13 cellular contexts compared by ENCODE assay signal in genomic region chr11:29272019-29272654, GRCh38.
DNase-seq lines count a peak whose midpoint lies in the region; ATAC-seq and TF ChIP-seq lines count a peak whose summit lies in the region.
"Had no signal": no experiment of that assay in that cellular context is flagged by ENCODE, and none has a peak within 500 bp of the region (broad histone marks: within the 10 kb centered on the region; RNA-seq: fewer than 3 reads in every experiment).

No MANE protein-coding gene starts in this region.

- TF ChIP-seq CTCF in Panc1 (IDR thresholded peaks at IDR 0.05) (peak; percentile 30; the same call in 1 of the 2 replicates), progenitor cell of endocrine pancreas (IDR thresholded peaks at IDR 0.05; ENCODE audit: unreplicated experiment) (peak; percentile 28)

- intact Hi-C loops in Panc1 (cut with micrococcal nuclease; ENCODE audit: unreplicated experiment) = no loop called here

- ATAC-seq in Panc1 = no peak
- no peak for ATAC-seq in HG03097 (IDR thresholded peaks at IDR 0.05; ENCODE audit: low FRiP score, unreplicated experiment)
- ATAC-seq in GM19324 (IDR thresholded peaks at IDR 0.05; ENCODE audit: low FRiP score, unreplicated experiment) = no peak
- ATAC-seq: activated naive CD8-positive, alpha-beta T cell treated with anti-CD3 and anti-CD28 coated beads, Interleukin-2, amount 50 U/mL, for 24 hours; heart right ventricle; natural killer cell had no signal

- H3K4me3 Mint-ChIP-seq in progenitor cell of endocrine pancreas (ENCODE audit: low read depth) = no peak overlapping the region
- H3K4me3 Mint-ChIP-seq: activated naive CD8-positive, alpha-beta T cell treated with anti-CD3 and anti-CD28 coated beads, Interleukin-2, amount 50 U/mL, for 24 hours; natural killer cell had no signal

- no peaks in the 10 kb centered on the region for H3K4me1 ChIP-seq in Panc1 (ENCODE audit: control insufficient read depth, insufficient read depth, low read length)
- H3K4me1 ChIP-seq: heart right ventricle had no signal

- no peak overlapping the region for H3K4me3 ChIP-seq in Panc1 (ENCODE audit: low read depth in 2 of 2, low read length in 2 of 2)
- H3K4me3 ChIP-seq: heart right ventricle had no signal

- H3K4me1 Mint-ChIP-seq in progenitor cell of endocrine pancreas (ENCODE audit: low read depth) = peaks cover 1% of the 10 kb centered on the region
- H3K4me1 Mint-ChIP-seq: activated naive CD8-positive, alpha-beta T cell treated with anti-CD3 and anti-CD28 coated beads, Interleukin-2, amount 50 U/mL, for 24 hours; natural killer cell had no signal

- no peak overlapping the region for H3K27ac ChIP-seq in Panc1 (ENCODE audit: low read length)
- H3K27ac ChIP-seq: heart right ventricle had no signal

- H3K9me3 Mint-ChIP-seq in progenitor cell of endocrine pancreas (ENCODE audit: low read depth) = no peaks in the 10 kb centered on the region

- CTCF ChIA-PET in Panc1 (lab: Charles Lee) = interaction anchor here (0.5 kb wide), 1 partner anchor 64 kb away, joined by 4 read pairs; no protein-coding TSS in a partner anchor

- no peaks in the 10 kb centered on the region for H3K36me3 Mint-ChIP-seq in progenitor cell of endocrine pancreas (ENCODE audit: insufficient read depth)
- H3K36me3 Mint-ChIP-seq: natural killer cell had no signal

- POLR2A ChIA-PET in Panc1 (lab: Charles Lee) = no interaction called here

- no peak overlapping the region for H3K27ac Mint-ChIP-seq in progenitor cell of endocrine pancreas
- H3K27ac Mint-ChIP-seq: activated naive CD8-positive, alpha-beta T cell treated with anti-CD3 and anti-CD28 coated beads, Interleukin-2, amount 50 U/mL, for 24 hours; natural killer cell had no signal

- H3K27me3 Mint-ChIP-seq in progenitor cell of endocrine pancreas = no peaks in the 10 kb centered on the region
- H3K27me3 Mint-ChIP-seq: activated naive CD8-positive, alpha-beta T cell treated with anti-CD3 and anti-CD28 coated beads, Interleukin-2, amount 50 U/mL, for 24 hours had no signal

- no peaks in the 10 kb centered on the region for H3K9me3 ChIP-seq in Panc1 (ENCODE audit: control insufficient read depth, insufficient read depth, low read depth, low read length)
- H3K9me3 ChIP-seq: heart right ventricle had no signal

- BruUV-seq in Panc1 (replicated peaks; lab: Mats Ljungman, UMichigan) = no TSS peak

- in situ Hi-C loops in Panc1 (cut with HindIII; ENCODE audit: low pct_unique_long_range_greater_than_20kb, low sequenced_read_pairs) = no loop called here

- H3K27me3 ChIP-seq in Panc1 (ENCODE audit: control insufficient read depth, insufficient read depth, low read length) = no peaks in the 10 kb centered on the region
- H3K27me3 ChIP-seq: heart right ventricle had no signal

- peak; percentile 57 for DNase-seq in GM03348 (ENCODE audit: low spot score)
- no peak for DNase-seq in Panc1 (ENCODE audit: low read depth, low spot score)
- peak; percentile 34 for DNase-seq in fibroblast of gingiva (ENCODE audit: low read depth)
- DNase-seq in progenitor cell of endocrine pancreas (ENCODE audit: low spot score, unreplicated experiment) = no peak
- DNase-seq in NCI-H510A (lab: John Stamatoyannopoulos, UW) = no peak
- no peak for DNase-seq in activated CD4-positive, CD25-positive, alpha-beta regulatory T cell treated with anti-CD3 and anti-CD28 coated beads, Interleukin-2, amount 50 U/mL, for 72 hours
- DNase-seq: activated CD4-positive, alpha-beta T cell treated with anti-CD3 and anti-CD28 coated beads, Interleukin-2, amount 50 U/mL, for 4 hours; activated naive CD8-positive, alpha-beta T cell treated with anti-CD3 and anti-CD28 coated beads, Interleukin-2, amount 50 U/mL, for 24 hours; heart right ventricle; natural killer cell; NCI-H1048 had no signal

- no peaks in the 10 kb centered on the region for H3K36me3 ChIP-seq in Panc1 (ENCODE audit: control insufficient read depth, insufficient read depth, low read length)
- H3K36me3 ChIP-seq: heart right ventricle had no signal

Comparison
In these comparisons a context has a peak if more than half of its experiments do, and no peak if none do; other contexts are left out.
1. DNase-seq: peak in GM03348 (single experiment) and fibroblast of gingiva (single experiment); none in Panc1 (single experiment), progenitor cell of endocrine pancreas (single experiment), NCI-H510A (single experiment) and activated CD4-positive, CD25-positive, alpha-beta regulatory T cell treated with anti-CD3 and anti-CD28 coated beads, Interleukin-2, amount 50 U/mL, for 72 hours (single experiment).